1 cellular context compared by ENCODE assay signal in genomic region chr5:174409070-174409469, GRCh38.
TF ChIP-seq lines count a peak whose summit lies in the region.

No MANE protein-coding gene starts in this region.

TF ChIP-seq in WTC11, 78 proteins besides CTCF, POLR2A, EP300 and RAD21 (continued from another document):
- TF ChIP-seq ZNF532 (CRISPR knock-in tag; IDR thresholded peaks at IDR 0.05; ENCODE audit: borderline replicate concordance) = no peak
- no peak for TF ChIP-seq ARID4B (CRISPR knock-in tag; IDR thresholded peaks at IDR 0.05; ENCODE audit: borderline replicate concordance)
- no peak for TF ChIP-seq SMAD4 (CRISPR knock-in tag; IDR thresholded peaks at IDR 0.05)
- TF ChIP-seq TEAD4 (CRISPR knock-in tag; IDR thresholded peaks at IDR 0.05) = no peak
- no peak for TF ChIP-seq ZNF317 (CRISPR knock-in tag; IDR thresholded peaks at IDR 0.05; ENCODE audit: borderline replicate concordance, low read depth)
- TF ChIP-seq ZNF423 (CRISPR knock-in tag; IDR thresholded peaks at IDR 0.05) = no peak
TF ChIP-seq in WTC11: peak in this region for 0.
